Comparison of ENCODE assay signal across 15 cellular contexts in genomic region chrX:48794993-48795501, GRCh38. TPM values are rescaled to one million over a fixed set of nuclear protein-coding genes. Genes with fewer than 3 reads are reported as not detected.
DNase-seq lines count a peak whose midpoint lies in the region; ATAC-seq and TF ChIP-seq lines count a peak whose summit lies in the region.
"Had no signal": no experiment of that assay in that cellular context is flagged by ENCODE, and none has a peak within 500 bp of the region (broad histone marks: within the 10 kb centered on the region; RNA-seq: fewer than 3 reads in every experiment).

No MANE protein-coding gene starts in this region.

- no peaks in the 10 kb centered on the region for H3K27me3 ChIP-seq in fibroblast of lung (ENCODE audit: control insufficient read depth, insufficient read depth, low read length)
- H3K27me3 ChIP-seq: neutrophil had no signal

- H3K9me3 ChIP-seq in fibroblast of lung (ENCODE audit: control insufficient read depth, insufficient read depth, low read depth, low read length): no peaks in the 10 kb centered on the region
- H3K9me3 ChIP-seq: neutrophil had no signal

- H3K4me3 ChIP-seq in fibroblast of lung (replicated peaks in 1 of 4; ENCODE audit: control extremely low read depth in 1 of 4, insufficient read depth in 1 of 4, low read depth in 3 of 4, low read length in 4 of 4): no peak overlapping the region

- CTCF ChIA-PET in activated CD8-positive, alpha-beta memory T cell treated with anti-CD3 and anti-CD28 coated beads, Interleukin-2, amount 10 ng/mL, durations not matched to agents 7 days and 5 days (lab: Charles Lee): no interaction called here

- ATAC-seq in GM18861 (IDR thresholded peaks at IDR 0.05; ENCODE audit: unreplicated experiment) (no peak), HG02571 (IDR thresholded peaks at IDR 0.05; ENCODE audit: unreplicated experiment) (no peak)
- ATAC-seq in activated CD8-positive, alpha-beta memory T cell treated with anti-CD3 and anti-CD28 coated beads, Interleukin-2, amount 10 ng/mL, durations not matched to agents 7 days and 5 days: no peak
- ATAC-seq: activated naive CD4-positive, alpha-beta T cell treated with anti-CD3 and anti-CD28 coated beads, Interleukin-2, amount 50 U/mL, for 72 hours had no signal

- DNase-seq in GM04504 (ENCODE audit: low read depth) (peak; percentile 51), RKO (ENCODE audit: low spot score) (peak; percentile 11), fibroblast of lung (ENCODE audit: low read depth in 2 of 2) (peak; percentile 56 to 68), renal cortical epithelial cell (ENCODE audit: low read depth) (peak; percentile 66), pons (ENCODE audit: low spot score) (no peak)
- no peak for DNase-seq in activated CD8-positive, alpha-beta memory T cell treated with anti-CD3 and anti-CD28 coated beads, Interleukin-2, amount 10 ng/mL, durations not matched to agents 7 days and 5 days
- DNase-seq: activated CD4-positive, alpha-beta memory T cell treated with anti-CD3 and anti-CD28 coated beads, Interleukin-2, amount 10 ng/mL, durations not matched to agents 7 days and 5 days; NCI-H1092; NCI-H69; stimulated activated CD4-positive, alpha-beta T cell treated with anti-CD3 and anti-CD28 coated beads, Interleukin-4, amount 100 ng/mL, for 1 hour had no signal

- no peaks in the 10 kb centered on the region for H3K9me3 Mint-ChIP-seq in activated CD8-positive, alpha-beta memory T cell treated with anti-CD3 and anti-CD28 coated beads, Interleukin-2, amount 10 ng/mL, durations not matched to agents 7 days and 5 days (ENCODE audit: low read depth)
- H3K9me3 Mint-ChIP-seq: activated CD4-positive, alpha-beta memory T cell treated with anti-CD3 and anti-CD28 coated beads, Interleukin-2, amount 10 ng/mL, durations not matched to agents 7 days and 5 days; activated naive CD4-positive, alpha-beta T cell treated with anti-CD3 and anti-CD28 coated beads, Interleukin-2, amount 50 U/mL, for 72 hours had no signal

- H2AFZ ChIP-seq in fibroblast of lung (ENCODE audit: low read length): no peak overlapping the region

- peaks cover 2% of the 10 kb centered on the region for H3K4me1 Mint-ChIP-seq in activated CD8-positive, alpha-beta memory T cell treated with anti-CD3 and anti-CD28 coated beads, Interleukin-2, amount 10 ng/mL, durations not matched to agents 7 days and 5 days

- H3K27ac Mint-ChIP-seq in activated CD8-positive, alpha-beta memory T cell treated with anti-CD3 and anti-CD28 coated beads, Interleukin-2, amount 10 ng/mL, durations not matched to agents 7 days and 5 days: no peak overlapping the region
- H3K27ac Mint-ChIP-seq: activated CD4-positive, alpha-beta memory T cell treated with anti-CD3 and anti-CD28 coated beads, Interleukin-2, amount 10 ng/mL, durations not matched to agents 7 days and 5 days; activated naive CD4-positive, alpha-beta T cell treated with anti-CD3 and anti-CD28 coated beads, Interleukin-2, amount 50 U/mL, for 72 hours had no signal

- no peaks in the 10 kb centered on the region for H3K36me3 ChIP-seq in fibroblast of lung (ENCODE audit: control insufficient read depth, insufficient read depth, low read length)
- H3K36me3 ChIP-seq: neutrophil had no signal

- H3K4me2 ChIP-seq in fibroblast of lung (ENCODE audit: extremely low read depth, insufficient read depth, low read length): no peak overlapping the region

- no peaks in the 10 kb centered on the region for H3K36me3 Mint-ChIP-seq in activated CD8-positive, alpha-beta memory T cell treated with anti-CD3 and anti-CD28 coated beads, Interleukin-2, amount 10 ng/mL, durations not matched to agents 7 days and 5 days
- H3K36me3 Mint-ChIP-seq: activated naive CD4-positive, alpha-beta T cell treated with anti-CD3 and anti-CD28 coated beads, Interleukin-2, amount 50 U/mL, for 72 hours had no signal

- H3K4me1 ChIP-seq in fibroblast of lung (ENCODE audit: control insufficient read depth, extremely low read depth, insufficient read depth, low read length): no peaks in the 10 kb centered on the region

- TF ChIP-seq CTCF in fibroblast of lung (conservative IDR thresholded peaks at IDR 0.05 in 1 of 2, IDR thresholded peaks at IDR 0.05 in 1 of 2; ENCODE audit: low read depth in 1 of 2, low read length in 2 of 2): no peak

- no peak overlapping the region for H3K4me3 Mint-ChIP-seq in activated CD8-positive, alpha-beta memory T cell treated with anti-CD3 and anti-CD28 coated beads, Interleukin-2, amount 10 ng/mL, durations not matched to agents 7 days and 5 days
- H3K4me3 Mint-ChIP-seq: activated CD4-positive, alpha-beta memory T cell treated with anti-CD3 and anti-CD28 coated beads, Interleukin-2, amount 10 ng/mL, durations not matched to agents 7 days and 5 days had no signal

- H3K9ac ChIP-seq in fibroblast of lung (ENCODE audit: insufficient read depth, low read length): no peak overlapping the region

- H3K79me2 ChIP-seq in fibroblast of lung (ENCODE audit: control insufficient read depth, insufficient read depth, low read length): no peaks in the 10 kb centered on the region

- H3K27ac ChIP-seq in fibroblast of lung (ENCODE audit: insufficient read depth, low read length): no peak overlapping the region
- H3K27ac ChIP-seq: neutrophil had no signal

- H4K20me1 ChIP-seq in fibroblast of lung (ENCODE audit: control insufficient read depth, extremely low read depth, insufficient read depth, low read length): no peaks in the 10 kb centered on the region

- no peaks in the 10 kb centered on the region for H3K27me3 Mint-ChIP-seq in activated CD8-positive, alpha-beta memory T cell treated with anti-CD3 and anti-CD28 coated beads, Interleukin-2, amount 10 ng/mL, durations not matched to agents 7 days and 5 days
- H3K27me3 Mint-ChIP-seq: activated CD4-positive, alpha-beta memory T cell treated with anti-CD3 and anti-CD28 coated beads, Interleukin-2, amount 10 ng/mL, durations not matched to agents 7 days and 5 days had no signal

RNA-seq across cellular contexts. Expression of gene HDAC6, which starts 6.8 kb away (rescaled TPM):
- total RNA-seq in fibroblast of lung (31.3 and 32.5 TPM in 2 replicates), renal cortical epithelial cell (36.3 and 54.4 TPM in 2 replicates)
- 18.0 and 20.0 TPM in 2 replicates for polyA plus RNA-seq in fibroblast of lung
- 18.3 and 18.7 TPM in 2 replicates for polyA plus RNA-seq in fibroblast of lung (2012)
- 50.6 and 115 TPM in 2 replicates for polyA minus RNA-seq in fibroblast of lung (ENCODE audit: low replicate concordance)
- total RNA-seq in activated CD8-positive, alpha-beta memory T cell treated with anti-CD3 and anti-CD28 coated beads, Interleukin-2, amount 10 ng/mL, durations not matched to agents 7 days and 5 days: 100 to 1,000 TPM in 1 of 2 experiments, 10 to 100 TPM in 1; 76.8 to 107 TPM

RNA-seq across cellular contexts. Expression of gene GATA1, which starts 8.7 kb away (rescaled TPM):
- not detected in 2 replicates for total RNA-seq in fibroblast of lung
- polyA plus RNA-seq in fibroblast of lung: 0.07 TPM in 1 of 2 replicates, not detected in the other
- polyA plus RNA-seq in fibroblast of lung (2012): not detected in 2 replicates
- not detected in 2 replicates for polyA minus RNA-seq in fibroblast of lung (ENCODE audit: low replicate concordance)
- total RNA-seq in renal cortical epithelial cell: not detected in 2 replicates
- not detected for total RNA-seq in activated CD8-positive, alpha-beta memory T cell treated with anti-CD3 and anti-CD28 coated beads, Interleukin-2, amount 10 ng/mL, durations not matched to agents 7 days and 5 days
- total RNA-seq: activated CD4-positive, alpha-beta memory T cell treated with anti-CD3 and anti-CD28 coated beads, Interleukin-2, amount 10 ng/mL, durations not matched to agents 7 days and 5 days had no signal

RNA-seq across cellular contexts. Expression of gene ERAS, which starts 31.3 kb away (rescaled TPM):
- total RNA-seq in fibroblast of lung (not detected in 2 replicates), renal cortical epithelial cell (0.20 TPM in 1 of 2 replicates, not detected in the other)
- polyA plus RNA-seq in fibroblast of lung: 0.05 TPM in 1 of 2 replicates, not detected in the other
- not detected in 2 replicates for polyA plus RNA-seq in fibroblast of lung (2012)
- not detected in 2 replicates for polyA minus RNA-seq in fibroblast of lung (ENCODE audit: low replicate concordance)
- total RNA-seq in activated CD8-positive, alpha-beta memory T cell treated with anti-CD3 and anti-CD28 coated beads, Interleukin-2, amount 10 ng/mL, durations not matched to agents 7 days and 5 days: not detected
- total RNA-seq: activated CD4-positive, alpha-beta memory T cell treated with anti-CD3 and anti-CD28 coated beads, Interleukin-2, amount 10 ng/mL, durations not matched to agents 7 days and 5 days; subcutaneous adipose tissue had no signal

RNA-seq across cellular contexts. Expression of gene GLOD5, which starts 33.5 kb away (rescaled TPM):
- total RNA-seq in fibroblast of lung (not detected in 2 replicates), renal cortical epithelial cell (not detected in 2 replicates)
- not detected in 2 replicates for polyA plus RNA-seq in fibroblast of lung
- not detected in 2 replicates for polyA plus RNA-seq in fibroblast of lung (2012)
- not detected in 2 replicates for polyA minus RNA-seq in fibroblast of lung (ENCODE audit: low replicate concordance)
- total RNA-seq in activated CD8-positive, alpha-beta memory T cell treated with anti-CD3 and anti-CD28 coated beads, Interleukin-2, amount 10 ng/mL, durations not matched to agents 7 days and 5 days: not detected
- total RNA-seq: activated CD4-positive, alpha-beta memory T cell treated with anti-CD3 and anti-CD28 coated beads, Interleukin-2, amount 10 ng/mL, durations not matched to agents 7 days and 5 days; activated naive CD4-positive, alpha-beta T cell treated with anti-CD3 and anti-CD28 coated beads, Interleukin-2, amount 50 U/mL, for 72 hours; subcutaneous adipose tissue had no signal

RNA-seq across cellular contexts. Expression of gene PCSK1N, which starts 40.4 kb away (rescaled TPM):
- 0.17 and 0.51 TPM in 2 replicates for total RNA-seq in fibroblast of lung
- polyA plus RNA-seq in fibroblast of lung: 0.08 TPM in 1 of 2 replicates, not detected in the other
- 0.22 and 0.47 TPM in 2 replicates for polyA plus RNA-seq in fibroblast of lung (2012)
- not detected in 2 replicates for polyA minus RNA-seq in fibroblast of lung (ENCODE audit: low replicate concordance)
- 2.6 and 3.6 TPM in 2 replicates for total RNA-seq in renal cortical epithelial cell
- under 1 TPM; 0.21 to 0.93 TPM for total RNA-seq in activated CD8-positive, alpha-beta memory T cell treated with anti-CD3 and anti-CD28 coated beads, Interleukin-2, amount 10 ng/mL, durations not matched to agents 7 days and 5 days

Comparison
In these comparisons a context has a peak if more than half of its experiments do, and no peak if none do; other contexts are left out.
1. DNase-seq: peak in GM04504 (single experiment), RKO (single experiment), fibroblast of lung (2 of 2) and renal cortical epithelial cell (single experiment); none in activated CD8-positive, alpha-beta memory T cell treated with anti-CD3 and anti-CD28 coated beads, Interleukin-2, amount 10 ng/mL, durations not matched to agents 7 days and 5 days (single experiment) and pons (single experiment).